ENCODE assay signal across 23 cellular contexts in genomic region chr16:57335361-57335760, GRCh38. TPM values are rescaled to one million over a fixed set of nuclear protein-coding genes. Genes with fewer than 3 reads are reported as not detected.
"Had no signal": no experiment of that assay in that cellular context is flagged by ENCODE, and none has a peak within 500 bp of the region (broad histone marks: within the 10 kb centered on the region; RNA-seq: fewer than 3 reads in every experiment).

No MANE protein-coding gene starts in this region.

- H3K27ac ChIP-seq: left lung, right atrium auricular region, suprapubic skin, thyroid gland had no signal

- H3K4me1 ChIP-seq: right atrium auricular region, suprapubic skin had no signal

- H3K27me3 ChIP-seq: left lung, right atrium auricular region, thyroid gland had no signal

- H3K4me3 ChIP-seq: left lung, lung, right atrium auricular region, suprapubic skin, thyroid gland had no signal

- DNase-seq: cerebellar nuclear complex; effector CD4-positive, alpha-beta T cell; endodermal cell; head of caudate nucleus; hippocampal formation; left lung; naive thymus-derived CD4-positive, alpha-beta T cell; nephron progenitor cell; posterior cingulate gyrus; small intestine; stimulated activated CD4-positive, alpha-beta T cell treated with anti-CD3 and anti-CD28 coated beads, Interleukin-12 subunit alpha, Interleukin-12 subunit beta, amount 100 ng/mL, for 4 hours; stimulated activated naive CD4-positive, alpha-beta T cell treated with Interleukin-2 at 50 U/mL for 16 hours; thyroid gland had no signal

- H3K36me3 ChIP-seq: left lung, right atrium auricular region, suprapubic skin, thyroid gland had no signal

- H3K9me3 ChIP-seq: suprapubic skin, thyroid gland had no signal

- ATAC-seq: left lung; naive thymus-derived CD4-positive, alpha-beta T cell had no signal

- FAIRE-seq: colon, islet of Langerhans, small intestine, urothelium cell line had no signal

RNA-seq across cellular contexts. Expression of gene CCL22, which starts 23.2 kb away (rescaled TPM):
- total RNA-seq: endodermal cell, fibroblast of lung, fibroblast of villous mesenchyme, mesenteric fat pad, mononuclear cell, thyroid gland had no signal
- polyA plus RNA-seq: fibroblast of lung; naive thymus-derived CD4-positive, alpha-beta T cell had no signal

RNA-seq across cellular contexts. Expression of gene CX3CL1, which starts 36.9 kb away (rescaled TPM):
- total RNA-seq: fibroblast of lung; fibroblast of villous mesenchyme; mononuclear cell; naive thymus-derived CD4-positive, alpha-beta T cell had no signal
- polyA plus RNA-seq: fibroblast of lung; naive thymus-derived CD4-positive, alpha-beta T cell had no signal

RNA-seq across cellular contexts. Expression of gene PLLP, which starts 50.9 kb away (rescaled TPM):
- total RNA-seq: fibroblast of lung had no signal
